In genomic region chr2:128309341-128310093, GRCh38 we compare ENCODE assay signal across 9 cellular contexts.
DNase-seq lines count a peak whose midpoint lies in the region; ATAC-seq and TF ChIP-seq lines count a peak whose summit lies in the region.
"Had no signal": no experiment of that assay in that cellular context is flagged by ENCODE, and none has a peak within 500 bp of the region (broad histone marks: within the 10 kb centered on the region; RNA-seq: fewer than 3 reads in every experiment).

No MANE protein-coding gene starts in this region.

- peaks cover 9 to 76% (median 31%) of the 10 kb centered on the region in 4 donors for H3K4me1 ChIP-seq in tibial artery

- H3K27ac ChIP-seq in VCaP (peak overlapping the region; percentile 7; the same call in 1 of the 2 replicates), tibial artery (no peak overlapping the region)

- TF ChIP-seq CTCF in VCaP (conservative IDR thresholded peaks at IDR 0.05) (no peak), tibial artery (IDR thresholded peaks at IDR 0.05) (no peak)

- H3K4me3 ChIP-seq in tibial artery: no peak overlapping the region
- H3K4me3 ChIP-seq: A549 had no signal

- no peak for ATAC-seq in HG03025 (IDR thresholded peaks at IDR 0.05; ENCODE audit: low FRiP score, unreplicated experiment)
- ATAC-seq: A549 had no signal

- intact Hi-C loops in tibial artery (cut with DNase I; ENCODE audit: low total_unique reads): no loop called here

- H3K27me3 ChIP-seq in tibial artery: no peaks in the 10 kb centered on the region

- H3K9me3 ChIP-seq in tibial artery: no peaks in the 10 kb centered on the region
- H3K9me3 ChIP-seq: A549 had no signal

- peaks cover 0 to 7% (median 0%) of the 10 kb centered on the region in 3 donors for H3K36me3 ChIP-seq in tibial artery

- DNase-seq in NCI-H2227 (lab: John Stamatoyannopoulos, UW; ENCODE audit: unreplicated experiment) (peak; percentile 59), NCI-H2227 treated with DMSO at 0.1 percent for 48 hours (lab: John Stamatoyannopoulos, UW) (no peak), left kidney (ENCODE audit: low read depth, low spot score) (peak; percentile 90), tibial artery (peak; percentile 23 to 59), NK-92 (lab: John Stamatoyannopoulos, UW; ENCODE audit: unreplicated experiment) (no peak), SIG-M5 (lab: John Stamatoyannopoulos, UW) (no peak)

Comparison
In these comparisons a context has a peak if more than half of its experiments do, and no peak if none do; other contexts are left out.
1. DNase-seq: peak in NCI-H2227 (single experiment), left kidney (single experiment) and tibial artery (2 of 2); none in NCI-H2227 treated with DMSO at 0.1 percent for 48 hours (single experiment), NK-92 (single experiment) and SIG-M5 (single experiment).